In genomic region chr11:111936045-111936400, GRCh38 we compare ENCODE assay signal across 10 cellular contexts. TPM values are rescaled to one million over a fixed set of nuclear protein-coding genes. Genes with fewer than 3 reads are reported as not detected.
DNase-seq lines count a peak whose midpoint lies in the region; ATAC-seq and TF ChIP-seq lines count a peak whose summit lies in the region.
"Had no signal": no experiment of that assay in that cellular context is flagged by ENCODE, and none has a peak within 500 bp of the region (broad histone marks: within the 10 kb centered on the region; RNA-seq: fewer than 3 reads in every experiment).

No MANE protein-coding gene starts in this region.

- H3K27ac Mint-ChIP-seq in activated B cell treated with CpG ODN at 0.5 μM for 24 hours = no peak overlapping the region
- H3K27ac Mint-ChIP-seq in stimulated activated effector memory CD8-positive, alpha-beta T cell treated with anti-CD3 and anti-CD28 coated beads, Interleukin-12 subunit alpha, Interleukin-12 subunit beta, amount 100 ng/mL, for 72 hours = peak overlapping the region; percentile 84

- DNase-seq in DMS79 treated with DMSO at 0.1 percent for 48 hours (lab: John Stamatoyannopoulos, UW) (peak; percentile 66), DMS79 (lab: John Stamatoyannopoulos, UW) (no peak), activated B cell treated with CpG ODN at 0.5 μM for 24 hours (no peak), right cardiac atrium (no peak), DMS153 (lab: John Stamatoyannopoulos, UW) (no peak)
- DNase-seq in stimulated activated effector memory CD8-positive, alpha-beta T cell treated with anti-CD3 and anti-CD28 coated beads, Interleukin-12 subunit alpha, Interleukin-12 subunit beta, amount 100 ng/mL, for 72 hours (ENCODE audit: low spot score in 2 of 2) = no peak
- DNase-seq: 8988T had no signal

- H3K9me3 Mint-ChIP-seq in activated B cell treated with CpG ODN at 0.5 μM for 24 hours = no peaks in the 10 kb centered on the region
- H3K9me3 Mint-ChIP-seq in stimulated activated effector memory CD8-positive, alpha-beta T cell treated with anti-CD3 and anti-CD28 coated beads, Interleukin-12 subunit alpha, Interleukin-12 subunit beta, amount 100 ng/mL, for 72 hours = no peaks in the 10 kb centered on the region

- H3K4me3 Mint-ChIP-seq in activated B cell treated with CpG ODN at 0.5 μM for 24 hours = peak overlapping the region; percentile 83
- H3K4me3 Mint-ChIP-seq in stimulated activated effector memory CD8-positive, alpha-beta T cell treated with anti-CD3 and anti-CD28 coated beads, Interleukin-12 subunit alpha, Interleukin-12 subunit beta, amount 100 ng/mL, for 72 hours = peak overlapping the region; percentile 82

- 34% methylated on average over 3 of the region's 3 CpGs for WGBS in right cardiac atrium

- POLR2A ChIA-PET in activated B cell treated with CpG ODN at 0.5 μM for 24 hours (lab: Charles Lee) = interaction anchor here (0.7 to 1.6 kb wide), 2 partner anchors 9 to 283 kb away, joined by 3 to 8 read pairs; no protein-coding TSS in a partner anchor

- H3K4me3 ChIP-seq in right cardiac atrium (ENCODE audit: low read length) = no peak overlapping the region

- H3K9me3 ChIP-seq in right cardiac atrium (ENCODE audit: control insufficient read depth, low read length) = no peaks in the 10 kb centered on the region

- H3K4me1 ChIP-seq in right cardiac atrium (ENCODE audit: control insufficient read depth, insufficient read depth, low read length) = peaks cover 13% of the 10 kb centered on the region

- peaks cover 29% of the 10 kb centered on the region for H3K4me1 Mint-ChIP-seq in activated B cell treated with CpG ODN at 0.5 μM for 24 hours
- H3K4me1 Mint-ChIP-seq in stimulated activated effector memory CD8-positive, alpha-beta T cell treated with anti-CD3 and anti-CD28 coated beads, Interleukin-12 subunit alpha, Interleukin-12 subunit beta, amount 100 ng/mL, for 72 hours = peaks cover 50% of the 10 kb centered on the region

- TF ChIP-seq CTCF in activated B cell treated with CpG ODN at 0.5 μM for 24 hours (IDR thresholded peaks at IDR 0.05) = no peak

- CTCF ChIA-PET in activated B cell treated with CpG ODN at 0.5 μM for 24 hours (lab: Charles Lee) = interaction anchor here (1.1 kb wide), 1 partner anchor 45 kb away, joined by 7 read pairs; no protein-coding TSS in a partner anchor

- no peaks in the 10 kb centered on the region for H3K27me3 ChIP-seq in right cardiac atrium (ENCODE audit: control insufficient read depth, insufficient read depth)

- ATAC-seq in activated B cell treated with CpG ODN at 0.5 μM for 24 hours (ENCODE audit: low read depth) = no peak
- ATAC-seq in right cardiac atrium = no peak
- no peak for ATAC-seq in stimulated activated effector memory CD8-positive, alpha-beta T cell treated with anti-CD3 and anti-CD28 coated beads, Interleukin-12 subunit alpha, Interleukin-12 subunit beta, amount 100 ng/mL, for 72 hours
- no peak for ATAC-seq in GM18873 (IDR thresholded peaks at IDR 0.05; ENCODE audit: low FRiP score, unreplicated experiment)
- ATAC-seq in GM19324 (IDR thresholded peaks at IDR 0.05; ENCODE audit: low FRiP score, unreplicated experiment) = no peak

- H3K27ac ChIP-seq in right cardiac atrium (ENCODE audit: low read length) = peak overlapping the region; percentile 88

- peaks cover 6% of the 10 kb centered on the region for H3K27me3 Mint-ChIP-seq in activated B cell treated with CpG ODN at 0.5 μM for 24 hours

- intact Hi-C loops in activated B cell treated with CpG ODN at 0.5 μM for 24 hours (cut with micrococcal nuclease) = loop anchor here (1.0 kb wide), 1 partner anchor 9 kb away; no protein-coding TSS in a partner anchor
- intact Hi-C loops in right cardiac atrium (cut with DNase I) = loop anchor here (5.0 to 10.0 kb wide), 3 partner anchors 41 to 61 kb away; partner anchors contain the start of genes ALG9 (in 2 of the 4), CFAP68 (in 2 of the 4) and FDXACB1 (in 2 of the 4)

- no peaks in the 10 kb centered on the region for H3K36me3 Mint-ChIP-seq in activated B cell treated with CpG ODN at 0.5 μM for 24 hours (ENCODE audit: low read depth)
- peaks cover 13% of the 10 kb centered on the region for H3K36me3 Mint-ChIP-seq in stimulated activated effector memory CD8-positive, alpha-beta T cell treated with anti-CD3 and anti-CD28 coated beads, Interleukin-12 subunit alpha, Interleukin-12 subunit beta, amount 100 ng/mL, for 72 hours

RNA-seq across cellular contexts. Expression of gene DIXDC1, which starts 1.1 kb away (rescaled TPM):
- total RNA-seq in activated B cell treated with CpG ODN at 0.5 μM for 24 hours = 0.20 and 1.0 TPM in 2 replicates
- 10 to 100 TPM; 23.1 to 34.8 (median 26.3) TPM for total RNA-seq in right cardiac atrium
- 9.1 TPM for polyA plus RNA-seq in right cardiac atrium

RNA-seq across cellular contexts. Expression of gene C11orf52, which starts 17.3 kb away (rescaled TPM):
- not detected in 2 replicates for total RNA-seq in activated B cell treated with CpG ODN at 0.5 μM for 24 hours
- total RNA-seq in right cardiac atrium = 1 to 10 TPM; 2.2 to 5.5 (median 2.6) TPM
- 4.1 TPM for polyA plus RNA-seq in right cardiac atrium
- total RNA-seq: RPMI7951 had no signal

RNA-seq across cellular contexts. Expression of gene HSPB2, which starts 23.5 kb away (rescaled TPM):
- total RNA-seq in activated B cell treated with CpG ODN at 0.5 μM for 24 hours (not detected in 2 replicates), right cardiac atrium (100 to 1,000 TPM in 1 of 4 donors, 10 to 100 TPM in 3; 38.0 to 103 (median 69.2) TPM)
- polyA plus RNA-seq in right cardiac atrium = 106 TPM
- total RNA-seq: RPMI7951 had no signal

RNA-seq across cellular contexts. Expression of gene CRYAB, which starts 24.5 kb away (rescaled TPM):
- total RNA-seq in activated B cell treated with CpG ODN at 0.5 μM for 24 hours (not detected in 2 replicates), right cardiac atrium (1,000 to 10,000 TPM; 4,923 to 5,929 (median 5,581) TPM)
- polyA plus RNA-seq in right cardiac atrium = 9,689 TPM
- total RNA-seq: RPMI7951 had no signal

RNA-seq across cellular contexts. Expression of gene CFAP68, which starts 56.7 kb away (rescaled TPM):
- 11.6 and 13.7 TPM in 2 replicates for total RNA-seq in activated B cell treated with CpG ODN at 0.5 μM for 24 hours
- 10 to 100 TPM; 22.8 to 51.1 (median 32.0) TPM for total RNA-seq in right cardiac atrium
- polyA plus RNA-seq in right cardiac atrium = 51.5 TPM

Comparison
In these comparisons a context has a peak if more than half of its experiments do, and no peak if none do; other contexts are left out.
1. RNA of gene DIXDC1, which starts 1.1 kb away (total RNA-seq): 23.1 to 34.8 TPM in right cardiac atrium; 0.20 to 1.0 TPM in activated B cell treated with CpG ODN at 0.5 μM for 24 hours; every median in the first group is over 10 times any median in the second.
2. RNA of gene HSPB2, which starts 23.5 kb away (total RNA-seq): 38.0 to 103 TPM in right cardiac atrium; not detected in activated B cell treated with CpG ODN at 0.5 μM for 24 hours; every median in the first group is over 10 times any median in the second.